ENCODE assay signal across 10 cellular contexts in genomic region chr2:217979151-217979811, GRCh38. TPM values are rescaled to one million over a fixed set of nuclear protein-coding genes. Genes with fewer than 3 reads are reported as not detected.
DNase-seq lines count a peak whose midpoint lies in the region; ATAC-seq, FAIRE-seq and TF ChIP-seq lines count a peak whose summit lies in the region.
"Had no signal": no experiment of that assay in that cellular context is flagged by ENCODE, and none has a peak within 500 bp of the region (broad histone marks: within the 10 kb centered on the region; RNA-seq: fewer than 3 reads in every experiment).

No MANE protein-coding gene starts in this region.

- TF ChIP-seq CTCF in bronchial epithelial cell (IDR thresholded peaks at IDR 0.05; ENCODE audit: insufficient read depth, low read length, severe bottlenecking) (no peak), progenitor cell of endocrine pancreas (IDR thresholded peaks at IDR 0.05; ENCODE audit: unreplicated experiment) (no peak)

- peak; percentile 68 for DNase-seq in H7
- DNase-seq in bronchial epithelial cell (ENCODE audit: low read depth): no peak
- DNase-seq in progenitor cell of endocrine pancreas (ENCODE audit: low spot score, unreplicated experiment): no peak
- DNase-seq in SIG-M5 treated with dmso at 0.1 percent for 504 hours (lab: John Stamatoyannopoulos, UW; ENCODE audit: unreplicated experiment): no peak
- no peak for DNase-seq in COLO668 (lab: John Stamatoyannopoulos, UW; ENCODE audit: unreplicated experiment)
- DNase-seq in erythroblast (lab: John Stamatoyannopoulos, UW): no peak
- DNase-seq: anterior cingulate cortex, NCI-H1930 had no signal

- peak; percentile 60 for FAIRE-seq in bronchial epithelial cell (lab: Jason Lieb, UNC)

- no peaks in the 10 kb centered on the region for H3K36me3 ChIP-seq in H7 (replicated peaks; ENCODE audit: control insufficient read depth, insufficient read depth, low read length)
- no peaks in the 10 kb centered on the region for H3K36me3 ChIP-seq in bronchial epithelial cell (ENCODE audit: control insufficient read depth, insufficient read depth, low read length)

- peak overlapping the region; percentile 68 for H3K4me3 Mint-ChIP-seq in progenitor cell of endocrine pancreas (ENCODE audit: low read depth)

- H3K36me3 Mint-ChIP-seq in progenitor cell of endocrine pancreas (ENCODE audit: insufficient read depth): no peaks in the 10 kb centered on the region

- H3K4me1 Mint-ChIP-seq in progenitor cell of endocrine pancreas (ENCODE audit: low read depth): peaks cover 8% of the 10 kb centered on the region

- no peak for TF ChIP-seq POLR2A in erythroblast (IDR thresholded peaks at IDR 0.05; ENCODE audit: low read length)

- ATAC-seq in HG03520 (IDR thresholded peaks at IDR 0.05; ENCODE audit: unreplicated experiment): no peak

- H3K27me3 ChIP-seq in H7 (ENCODE audit: control insufficient read depth, insufficient read depth, low read length) (peaks cover 8% of the 10 kb centered on the region), bronchial epithelial cell (ENCODE audit: control insufficient read depth, insufficient read depth, low read length) (peaks cover 4% of the 10 kb centered on the region)

- H3K9me3 Mint-ChIP-seq in progenitor cell of endocrine pancreas (ENCODE audit: low read depth): no peaks in the 10 kb centered on the region

- H3K4me3 ChIP-seq in H7 (ENCODE audit: insufficient read depth, low read depth, low read length) (peak overlapping the region; percentile 46), bronchial epithelial cell (ENCODE audit: low read depth, low read length) (peak overlapping the region; percentile 31), iPS-11a (ENCODE audit: low read depth, low read length) (peak overlapping the region; percentile 57)

- H3K27ac Mint-ChIP-seq in progenitor cell of endocrine pancreas: no peak overlapping the region

- peaks cover 17% of the 10 kb centered on the region for H3K27me3 Mint-ChIP-seq in progenitor cell of endocrine pancreas

RNA-seq across cellular contexts. Expression of gene TNS1, which starts 23.5 kb away (rescaled TPM):
- total RNA-seq in H7 (2014; rRNA removed; shearing (Covaris generic)): 3.1 and 3.8 TPM in 2 replicates
- total RNA-seq in bronchial epithelial cell (1.6 and 2.0 TPM in 2 replicates), progenitor cell of endocrine pancreas (7.7 and 7.9 TPM in 2 replicates)
